In the genomic region with DNA sequence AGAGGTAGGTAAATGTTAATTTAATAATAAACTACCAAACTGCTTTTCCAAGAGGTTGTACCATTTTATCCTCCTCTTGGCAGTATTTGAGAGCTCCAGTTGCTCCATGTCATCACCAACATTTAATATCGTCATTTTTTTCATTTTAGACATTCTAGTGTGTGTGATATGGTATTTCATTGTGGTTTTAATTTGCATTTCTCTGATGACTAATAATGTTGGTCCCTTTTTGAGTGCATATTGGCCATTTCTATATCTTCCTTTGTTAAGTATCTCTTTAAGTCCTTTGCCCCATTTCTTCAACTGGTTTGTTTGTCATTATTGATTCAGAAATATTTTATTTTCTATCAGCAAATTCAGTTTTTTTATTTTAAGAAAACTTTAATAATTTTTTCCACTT, we compare ENCODE assay signal across 15 cellular contexts.
DNase-seq lines count a peak whose midpoint lies in the region; ATAC-seq and FAIRE-seq lines count a peak whose summit lies in the region.
"Had no signal": no experiment of that assay in that cellular context is flagged by ENCODE, and none has a peak within 500 bp of the region (broad histone marks: within the 10 kb centered on the region; RNA-seq: fewer than 3 reads in every experiment).

No MANE protein-coding gene starts in this region.

- no peaks in the 10 kb centered on the region for H3K9me3 Mint-ChIP-seq in activated CD4-positive, alpha-beta memory T cell treated with anti-CD3 and anti-CD28 coated beads, Interleukin-2, amount 10 ng/mL, durations not matched to agents 7 days and 5 days
- H3K9me3 Mint-ChIP-seq: HFFc6 had no signal

- no peaks in the 10 kb centered on the region for H3K36me3 Mint-ChIP-seq in activated CD4-positive, alpha-beta memory T cell treated with anti-CD3 and anti-CD28 coated beads, Interleukin-2, amount 10 ng/mL, durations not matched to agents 7 days and 5 days (ENCODE audit: low read depth)
- H3K36me3 Mint-ChIP-seq: CD4-positive, CD25-positive, alpha-beta regulatory T cell had no signal

- H3K27me3 Mint-ChIP-seq in activated CD4-positive, alpha-beta memory T cell treated with anti-CD3 and anti-CD28 coated beads, Interleukin-2, amount 10 ng/mL, durations not matched to agents 7 days and 5 days, result no peaks in the 10 kb centered on the region
- H3K27me3 Mint-ChIP-seq: CD4-positive, CD25-positive, alpha-beta regulatory T cell had no signal

- peak; percentile 58 for ATAC-seq in HG03342 (IDR thresholded peaks at IDR 0.05; ENCODE audit: unreplicated experiment)
- no peak for ATAC-seq in HG02981 (IDR thresholded peaks at IDR 0.05; ENCODE audit: unreplicated experiment)

- POLR2A ChIA-PET in activated CD4-positive, alpha-beta memory T cell treated with anti-CD3 and anti-CD28 coated beads, Interleukin-2, amount 10 ng/mL, durations not matched to agents 7 days and 5 days (lab: Charles Lee), result no interaction called here

- CTCF ChIA-PET in activated CD4-positive, alpha-beta memory T cell treated with anti-CD3 and anti-CD28 coated beads, Interleukin-2, amount 10 ng/mL, durations not matched to agents 7 days and 5 days (lab: Charles Lee), result no interaction called here

- no peak overlapping the region for H3K4me3 Mint-ChIP-seq in activated CD4-positive, alpha-beta memory T cell treated with anti-CD3 and anti-CD28 coated beads, Interleukin-2, amount 10 ng/mL, durations not matched to agents 7 days and 5 days
- H3K4me3 Mint-ChIP-seq: CD4-positive, CD25-positive, alpha-beta regulatory T cell; HFFc6 had no signal

- DNase-seq in ELR (ENCODE audit: low read depth) (peak; percentile 3), M059J (ENCODE audit: low read depth) (peak; percentile 12), Kasumi-1 (lab: John Stamatoyannopoulos, UW) (no peak)
- DNase-seq in activated CD4-positive, alpha-beta memory T cell treated with anti-CD3 and anti-CD28 coated beads, Interleukin-2, amount 10 ng/mL, durations not matched to agents 7 days and 5 days, result no peak
- DNase-seq: ACHN; CD4-positive, CD25-positive, alpha-beta regulatory T cell; DMS 273 treated with DMSO at 0.1 percent for 48 hours; GDM1; HFFc6; IMR-90; KBM-7 had no signal

- no peaks in the 10 kb centered on the region for H3K4me1 Mint-ChIP-seq in activated CD4-positive, alpha-beta memory T cell treated with anti-CD3 and anti-CD28 coated beads, Interleukin-2, amount 10 ng/mL, durations not matched to agents 7 days and 5 days
- H3K4me1 Mint-ChIP-seq: CD4-positive, CD25-positive, alpha-beta regulatory T cell had no signal

- FAIRE-seq in islet of Langerhans (lab: Jason Lieb, UNC), result peak; percentile 58
- FAIRE-seq: H1 had no signal

- H3K27ac Mint-ChIP-seq in activated CD4-positive, alpha-beta memory T cell treated with anti-CD3 and anti-CD28 coated beads, Interleukin-2, amount 10 ng/mL, durations not matched to agents 7 days and 5 days, result no peak overlapping the region
- H3K27ac Mint-ChIP-seq: CD4-positive, CD25-positive, alpha-beta regulatory T cell; HFFc6 had no signal

Comparison
In these comparisons a context has a peak if more than half of its experiments do, and no peak if none do; other contexts are left out.
1. DNase-seq: peak in ELR (single experiment) and M059J (single experiment); none in activated CD4-positive, alpha-beta memory T cell treated with anti-CD3 and anti-CD28 coated beads, Interleukin-2, amount 10 ng/mL, durations not matched to agents 7 days and 5 days (single experiment) and Kasumi-1 (0 of 2).